In genomic region chr2:55992465-55992864, GRCh38 we compare ENCODE assay signal across 10 cellular contexts.
DNase-seq lines count a peak whose midpoint lies in the region; ATAC-seq and TF ChIP-seq lines count a peak whose summit lies in the region.
"Had no signal": no experiment of that assay in that cellular context is flagged by ENCODE, and none has a peak within 500 bp of the region (broad histone marks: within the 10 kb centered on the region; RNA-seq: fewer than 3 reads in every experiment).

No MANE protein-coding gene starts in this region.

- ATAC-seq in RWPE2 (ENCODE audit: low read depth): peak; percentile 98
- ATAC-seq in activated T-helper 17 cell treated with anti-CD3 and anti-CD28 coated beads, Interleukin-2, amount 50 U/mL, for 72 hours (replicated peaks): no peak
- ATAC-seq in activated CD8-positive, alpha-beta T cell treated with anti-CD3 and anti-CD28 coated beads, Interleukin-2, amount 10 ng/mL, durations not matched to agents 7 days and 5 days: no peak

- no peak overlapping the region for H2AFZ ChIP-seq in trophoblast cell (ENCODE audit: insufficient read depth, low read length, poor library complexity)
- H2AFZ ChIP-seq: parathyroid adenoma had no signal

- H2BK5ac ChIP-seq in trophoblast cell (ENCODE audit: low read depth, low read length, poor library complexity): no peak overlapping the region

- H3K27ac Mint-ChIP-seq in activated T-helper 17 cell treated with anti-CD3 and anti-CD28 coated beads, Interleukin-2, amount 50 U/mL, for 72 hours: no peak overlapping the region
- H3K27ac Mint-ChIP-seq in activated CD8-positive, alpha-beta T cell treated with anti-CD3 and anti-CD28 coated beads, Interleukin-2, amount 10 ng/mL, durations not matched to agents 7 days and 5 days: no peak overlapping the region

- no peak overlapping the region for H3K4me3 Mint-ChIP-seq in activated T-helper 17 cell treated with anti-CD3 and anti-CD28 coated beads, Interleukin-2, amount 50 U/mL, for 72 hours
- H3K4me3 Mint-ChIP-seq in activated CD8-positive, alpha-beta T cell treated with anti-CD3 and anti-CD28 coated beads, Interleukin-2, amount 10 ng/mL, durations not matched to agents 7 days and 5 days: no peak overlapping the region

- no peaks in the 10 kb centered on the region for H3K9me3 ChIP-seq in RWPE2 (ENCODE audit: severe bottlenecking)
- no peaks in the 10 kb centered on the region for H3K9me3 ChIP-seq in trophoblast cell (ENCODE audit: insufficient read depth, low read depth, low read length)
- no peaks in the 10 kb centered on the region for H3K9me3 ChIP-seq in esophagus muscularis mucosa

- no peaks in the 10 kb centered on the region for H3K36me3 Mint-ChIP-seq in activated T-helper 17 cell treated with anti-CD3 and anti-CD28 coated beads, Interleukin-2, amount 50 U/mL, for 72 hours (ENCODE audit: low read depth)
- no peaks in the 10 kb centered on the region for H3K36me3 Mint-ChIP-seq in activated CD8-positive, alpha-beta T cell treated with anti-CD3 and anti-CD28 coated beads, Interleukin-2, amount 10 ng/mL, durations not matched to agents 7 days and 5 days (ENCODE audit: low read depth)

- H3K9ac ChIP-seq in trophoblast cell (ENCODE audit: low read length): no peak overlapping the region
- H3K9ac ChIP-seq: parathyroid adenoma had no signal

- H3K27ac ChIP-seq in RWPE2 (ENCODE audit: poor library complexity, severe bottlenecking) (peak overlapping the region; percentile 96), trophoblast cell (ENCODE audit: low read depth, low read length) (no peak overlapping the region), esophagus muscularis mucosa (replicated peaks in 1 of 4) (no peak overlapping the region)
- H3K27ac ChIP-seq: parathyroid adenoma had no signal

- TF ChIP-seq CTCF in RWPE2 (IDR thresholded peaks at IDR 0.05; ENCODE audit: poor library complexity, severe bottlenecking) (no peak), fibroblast of mammary gland (conservative IDR thresholded peaks at IDR 0.05; ENCODE audit: control insufficient read depth, insufficient read depth, low read depth, low read length) (no peak), esophagus muscularis mucosa (IDR thresholded peaks at IDR 0.05) (no peak)

- H4K8ac ChIP-seq in trophoblast cell (ENCODE audit: low read depth, low read length): no peak overlapping the region

- no CpG with 5 or more reads among the region's 4 CpGs for WGBS in trophoblast cell (ENCODE audit: extremely low coverage, insufficient coverage, insufficient read length)
- 32% methylated on average over 4 of the region's 4 CpGs for WGBS in esophagus muscularis mucosa

- peak; percentile 100 for DNase-seq in EH (ENCODE audit: low read depth)
- peak; percentile 85 for DNase-seq in RWPE2 (ENCODE audit: low spot score)
- DNase-seq in fibroblast of mammary gland (ENCODE audit: low read depth): peak; percentile 97
- peak; percentile 35 to 47 for DNase-seq in trophoblast cell
- DNase-seq in esophagus muscularis mucosa (ENCODE audit: extremely low spot score): no peak
- no peak for DNase-seq in activated CD8-positive, alpha-beta T cell treated with anti-CD3 and anti-CD28 coated beads, Interleukin-2, amount 10 ng/mL, durations not matched to agents 7 days and 5 days
- no peak for DNase-seq in HuH-7 (ENCODE audit: low spot score)
- DNase-seq: activated CD4-positive, alpha-beta T cell treated with anti-CD3 and anti-CD28 coated beads for 48 hours had no signal

- POLR2A ChIA-PET in activated CD8-positive, alpha-beta T cell treated with anti-CD3 and anti-CD28 coated beads, Interleukin-2, amount 10 ng/mL, durations not matched to agents 7 days and 5 days (lab: Charles Lee): no interaction called here

- TF ChIP-seq POLR2A in esophagus muscularis mucosa (IDR thresholded peaks at IDR 0.05; ENCODE audit: low read depth): no peak

- peaks cover 38% of the 10 kb centered on the region for H3K4me1 ChIP-seq in RWPE2 (ENCODE audit: insufficient read depth, poor library complexity, severe bottlenecking)
- H3K4me1 ChIP-seq in trophoblast cell (ENCODE audit: control insufficient read depth in 1 of 2, insufficient read depth in 2 of 2, low read length in 2 of 2): no peaks in the 10 kb centered on the region
- H3K4me1 ChIP-seq in esophagus muscularis mucosa: peaks cover 0 to 7% (median 3%) of the 10 kb centered on the region in 4 donors
- H3K4me1 ChIP-seq: parathyroid adenoma had no signal

- H3K36me3 ChIP-seq in RWPE2 (ENCODE audit: low read depth): no peaks in the 10 kb centered on the region
- no peaks in the 10 kb centered on the region for H3K36me3 ChIP-seq in trophoblast cell (ENCODE audit: control insufficient read depth in 1 of 2, insufficient read depth in 2 of 2, low read length in 2 of 2)
- no peaks in the 10 kb centered on the region for H3K36me3 ChIP-seq in esophagus muscularis mucosa

- CTCF ChIA-PET in activated CD8-positive, alpha-beta T cell treated with anti-CD3 and anti-CD28 coated beads, Interleukin-2, amount 10 ng/mL, durations not matched to agents 7 days and 5 days (lab: Charles Lee): no interaction called here

- H3K4me1 Mint-ChIP-seq in activated T-helper 17 cell treated with anti-CD3 and anti-CD28 coated beads, Interleukin-2, amount 50 U/mL, for 72 hours: no peaks in the 10 kb centered on the region
- no peaks in the 10 kb centered on the region for H3K4me1 Mint-ChIP-seq in activated CD8-positive, alpha-beta T cell treated with anti-CD3 and anti-CD28 coated beads, Interleukin-2, amount 10 ng/mL, durations not matched to agents 7 days and 5 days (ENCODE audit: low read depth)

- H3K14ac ChIP-seq in trophoblast cell (ENCODE audit: low read length): no peak overlapping the region

- H2AK5ac ChIP-seq in trophoblast cell (ENCODE audit: low read length): no peak overlapping the region

- intact Hi-C loops in esophagus muscularis mucosa (cut with DNase I): no loop called here

- H3K4me3 ChIP-seq in RWPE2 (ENCODE audit: severe bottlenecking): no peak overlapping the region
- no peak overlapping the region for H3K4me3 ChIP-seq in fibroblast of mammary gland (ENCODE audit: control insufficient read depth, low read depth, low read length)
- H3K4me3 ChIP-seq in trophoblast cell (ENCODE audit: low read depth, low read length): no peak overlapping the region
- H3K4me3 ChIP-seq in esophagus muscularis mucosa: no peak overlapping the region

- no peak overlapping the region for H3K23ac ChIP-seq in trophoblast cell (ENCODE audit: low read length)

- H3K27me3 Mint-ChIP-seq in activated T-helper 17 cell treated with anti-CD3 and anti-CD28 coated beads, Interleukin-2, amount 50 U/mL, for 72 hours: peaks cover 4% of the 10 kb centered on the region
- peaks cover 2% of the 10 kb centered on the region for H3K27me3 Mint-ChIP-seq in activated CD8-positive, alpha-beta T cell treated with anti-CD3 and anti-CD28 coated beads, Interleukin-2, amount 10 ng/mL, durations not matched to agents 7 days and 5 days (ENCODE audit: low read depth)

- no peak overlapping the region for H3K4ac ChIP-seq in trophoblast cell (ENCODE audit: low read depth, low read length)

- H3K27me3 ChIP-seq in RWPE2 (ENCODE audit: insufficient read depth, poor library complexity, severe bottlenecking): no peaks in the 10 kb centered on the region
- no peaks in the 10 kb centered on the region for H3K27me3 ChIP-seq in trophoblast cell (ENCODE audit: insufficient read depth, low read length)
- no peaks in the 10 kb centered on the region for H3K27me3 ChIP-seq in esophagus muscularis mucosa

- H4K12ac ChIP-seq in trophoblast cell (ENCODE audit: low read depth, low read length): no peak overlapping the region

- no peaks in the 10 kb centered on the region for H3K79me2 ChIP-seq in trophoblast cell (ENCODE audit: control insufficient read depth, insufficient read depth, low read length, poor library complexity)
- H3K79me2 ChIP-seq: parathyroid adenoma had no signal

- H3K18ac ChIP-seq in trophoblast cell (ENCODE audit: low read length): no peak overlapping the region

- H3K79me1 ChIP-seq in trophoblast cell (ENCODE audit: low read length): no peaks in the 10 kb centered on the region

- no peak overlapping the region for H4K91ac ChIP-seq in trophoblast cell (ENCODE audit: low read depth, low read length)

- no peak overlapping the region for H2BK120ac ChIP-seq in trophoblast cell (ENCODE audit: insufficient read depth, low read length, poor library complexity)

- no peaks in the 10 kb centered on the region for H3K9me3 Mint-ChIP-seq in activated T-helper 17 cell treated with anti-CD3 and anti-CD28 coated beads, Interleukin-2, amount 50 U/mL, for 72 hours
- no peaks in the 10 kb centered on the region for H3K9me3 Mint-ChIP-seq in activated CD8-positive, alpha-beta T cell treated with anti-CD3 and anti-CD28 coated beads, Interleukin-2, amount 10 ng/mL, durations not matched to agents 7 days and 5 days (ENCODE audit: insufficient read depth)

- no peak for TF ChIP-seq EP300 in esophagus muscularis mucosa (IDR thresholded peaks at IDR 0.05)

- H2BK12ac ChIP-seq in trophoblast cell (ENCODE audit: low read length): no peak overlapping the region

- H3K4me2 ChIP-seq in trophoblast cell (ENCODE audit: low read length): no peak overlapping the region

Comparison
In these comparisons a context has a peak if more than half of its experiments do, and no peak if none do; other contexts are left out.
1. DNase-seq: peak in EH (single experiment), RWPE2 (single experiment), fibroblast of mammary gland (single experiment) and trophoblast cell (2 of 2); none in esophagus muscularis mucosa (single experiment), activated CD8-positive, alpha-beta T cell treated with anti-CD3 and anti-CD28 coated beads, Interleukin-2, amount 10 ng/mL, durations not matched to agents 7 days and 5 days (single experiment) and HuH-7 (single experiment).